27 cellular contexts compared by ENCODE assay signal in the genomic region with DNA sequence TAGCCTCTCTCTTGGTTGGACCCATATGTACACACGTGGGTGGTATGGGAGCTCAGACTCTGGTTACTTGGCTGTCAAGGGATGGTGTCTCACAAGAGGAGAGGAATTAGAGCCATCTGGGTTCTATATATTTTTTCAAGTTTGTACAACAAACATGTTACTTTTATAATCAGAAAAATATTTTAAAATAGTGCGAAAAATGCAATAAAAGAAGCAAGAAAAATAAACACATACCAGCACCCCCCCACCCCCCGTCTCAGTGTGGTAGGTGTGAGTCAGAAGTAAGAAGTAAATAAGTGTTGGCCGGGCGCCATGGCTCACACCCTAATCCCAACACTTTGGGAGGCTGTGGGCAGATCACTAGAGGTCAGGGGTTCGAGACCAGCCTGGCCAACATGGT. TPM values are rescaled to one million over a fixed set of nuclear protein-coding genes. Genes with fewer than 3 reads are reported as not detected.
DNase-seq lines count a peak whose midpoint lies in the region; ATAC-seq and TF ChIP-seq lines count a peak whose summit lies in the region.
"Had no signal": no experiment of that assay in that cellular context is flagged by ENCODE, and none has a peak within 500 bp of the region (broad histone marks: within the 10 kb centered on the region; RNA-seq: fewer than 3 reads in every experiment).

No MANE protein-coding gene starts in this region.

- H3K4me3 ChIP-seq in GM23248, result no peak overlapping the region
- H3K4me3 ChIP-seq in fibroblast of villous mesenchyme (ENCODE audit: low read depth, low read length), result no peak overlapping the region
- no peak overlapping the region for H3K4me3 ChIP-seq in aorta (ENCODE audit: low read length in 2 of 2)
- H3K4me3 ChIP-seq: GM12878, left lung, thoracic aorta had no signal

- POLR2A ChIA-PET in RWPE1 (lab: Yijun Ruan, JAX; ENCODE audit: low non-redundant PET), result no interaction called here

- no peaks in the 10 kb centered on the region for H3K36me3 Mint-ChIP-seq in T-helper 2 cell treated with Interferon-gamma antibody and Interleukin-4, amounts not matched to agents 5 μg/mL and 100 μg/mL, for 36 hours (ENCODE audit: low read depth)
- H3K36me3 Mint-ChIP-seq: CD4-positive, CD25-positive, alpha-beta regulatory T cell had no signal

- CTCF ChIA-PET in RWPE1 (lab: Yijun Ruan, JAX), result no interaction called here

- H2AFZ ChIP-seq in GM23248, result no peak overlapping the region
- H2AFZ ChIP-seq: parathyroid adenoma had no signal

- ATAC-seq in SK-N-SH treated with all-trans-retinoic acid at 6 μM for 48 hours, result no peak
- no peak for ATAC-seq in aorta (ENCODE audit: low FRiP score)
- ATAC-seq: GM12878, HepG2, left lung, Right ventricle myocardium inferior had no signal

- H3K4me3 Mint-ChIP-seq in T-helper 2 cell treated with Interferon-gamma antibody and Interleukin-4, amounts not matched to agents 5 μg/mL and 100 μg/mL, for 36 hours, result no peak overlapping the region
- H3K4me3 Mint-ChIP-seq: stimulated activated naive CD8-positive, alpha-beta T cell treated with anti-CD3 and anti-CD28 coated beads, Interleukin-15, Interleukin-2, amounts not matched to agents 100 ng/mL and 50 ng/mL, for 24 hours had no signal

- intact Hi-C loops in aorta (cut with DNase I), result loop anchor here in 1 of 2 donors (5.0 kb wide), 1 partner anchor 179 kb away; no protein-coding TSS in a partner anchor

- no peaks in the 10 kb centered on the region for H4K20me1 ChIP-seq in GM23248 (ENCODE audit: insufficient read depth)

- no peaks in the 10 kb centered on the region for H3K9me3 Mint-ChIP-seq in T-helper 2 cell treated with Interferon-gamma antibody and Interleukin-4, amounts not matched to agents 5 μg/mL and 100 μg/mL, for 36 hours
- H3K9me3 Mint-ChIP-seq: activated T-helper 2 cell treated with anti-CD3 and anti-CD28 coated beads, Interferon-gamma antibody, Interleukin-2, Interleukin-4, amounts not matched to agents 10 μg/mL and 5 μg/mL and 100 μg/mL, durations not matched to agents 14 hours and 24 hours and 36 hours; stimulated activated naive CD8-positive, alpha-beta T cell treated with anti-CD3 and anti-CD28 coated beads, Interleukin-15, Interleukin-2, amounts not matched to agents 100 ng/mL and 50 ng/mL, for 24 hours had no signal

- DNase-seq in A172 (ENCODE audit: low spot score) (peak; percentile 81), GM23248 (peak; percentile 24), RWPE1 (ENCODE audit: low spot score) (peak; percentile 21), fibroblast of villous mesenchyme (ENCODE audit: low read depth) (peak; percentile 71), COLO829 (ENCODE audit: low spot score) (no peak), aorta (no peak)
- DNase-seq in T-helper 2 cell treated with Interferon-gamma antibody and Interleukin-4, amounts not matched to agents 5 μg/mL and 100 μg/mL, for 36 hours (ENCODE audit: low spot score), result no peak
- DNase-seq: 8988T; activated T-cell treated with anti-CD3 and anti-CD28 coated beads for 4 hours; AML-193; amniotic stem cell; CD4-positive, CD25-positive, alpha-beta regulatory T cell; islet precursor cell; left lung; mesenchymal stem cell; NCI-H1092 treated with DMSO at 0.1 percent for 48 hours; NCI-H187; stimulated activated CD4-positive, alpha-beta T cell treated with anti-CD3 and anti-CD28 coated beads, Interleukin-2, amount 100 ng/mL, for 24 hours had no signal

- peaks cover 5% of the 10 kb centered on the region; the same call in 1 of the 2 replicates for H3F3A ChIP-seq in GM23248 (ENCODE audit: insufficient read depth)

- in situ Hi-C loops in GM23248 (cut with MboI), result no loop called here

- peaks cover 11% of the 10 kb centered on the region for H3K4me1 Mint-ChIP-seq in T-helper 2 cell treated with Interferon-gamma antibody and Interleukin-4, amounts not matched to agents 5 μg/mL and 100 μg/mL, for 36 hours (ENCODE audit: low read depth)

- H3K27me3 Mint-ChIP-seq in T-helper 2 cell treated with Interferon-gamma antibody and Interleukin-4, amounts not matched to agents 5 μg/mL and 100 μg/mL, for 36 hours (ENCODE audit: low read depth), result peaks cover 10% of the 10 kb centered on the region

- H3K27ac Mint-ChIP-seq in T-helper 2 cell treated with Interferon-gamma antibody and Interleukin-4, amounts not matched to agents 5 μg/mL and 100 μg/mL, for 36 hours, result no peak overlapping the region
- H3K27ac Mint-ChIP-seq: activated naive CD4-positive, alpha-beta T cell treated with anti-CD3 and anti-CD28 coated beads, Interleukin-2, amount 50 U/mL, for 24 hours; activated T-helper 2 cell treated with anti-CD3 and anti-CD28 coated beads, Interferon-gamma antibody, Interleukin-2, Interleukin-4, amounts not matched to agents 10 μg/mL and 5 μg/mL and 100 μg/mL, durations not matched to agents 14 hours and 24 hours and 36 hours; CD4-positive, CD25-positive, alpha-beta regulatory T cell; stimulated activated naive CD8-positive, alpha-beta T cell treated with anti-CD3 and anti-CD28 coated beads, Interleukin-15, Interleukin-2, amounts not matched to agents 100 ng/mL and 50 ng/mL, for 24 hours had no signal

- H3K9me3 ChIP-seq in GM23248 (ENCODE audit: low read depth) (no peaks in the 10 kb centered on the region), aorta (ENCODE audit: control insufficient read depth, low read length) (no peaks in the 10 kb centered on the region)
- H3K9me3 ChIP-seq: left lung, thoracic aorta had no signal

- no peak overlapping the region for H3K27ac ChIP-seq in GM23248
- no peak overlapping the region for H3K27ac ChIP-seq in RWPE1
- no peak overlapping the region for H3K27ac ChIP-seq in aorta (ENCODE audit: low read depth in 1 of 2, low read length in 2 of 2)
- H3K27ac ChIP-seq: left lung, parathyroid adenoma, thoracic aorta had no signal

- H3K36me3 ChIP-seq in GM23248 (ENCODE audit: low read depth) (no peaks in the 10 kb centered on the region), aorta (ENCODE audit: control insufficient read depth in 1 of 2, insufficient read depth in 2 of 2, low read length in 1 of 2) (no peaks in the 10 kb centered on the region)
- H3K36me3 ChIP-seq: left lung, thoracic aorta had no signal

- H3K4me1 ChIP-seq in GM23248 (ENCODE audit: insufficient read depth) (0 out of 2 replicates have a peak, but pooled peaks cover 7% of the 10 kb centered on the region), aorta (ENCODE audit: control insufficient read depth in 1 of 2, insufficient read depth in 2 of 2, low read length in 2 of 2) (peaks cover 2 to 3% of the 10 kb centered on the region in 2 donors)
- H3K4me1 ChIP-seq: parathyroid adenoma had no signal

- TF ChIP-seq CTCF in RWPE1 (conservative IDR thresholded peaks at IDR 0.05; ENCODE audit: low read depth) (no peak), fibroblast of villous mesenchyme (IDR thresholded peaks at IDR 0.05; ENCODE audit: insufficient read depth, low read depth, low read length) (no peak)

- no peaks in the 10 kb centered on the region for H3K9me2 ChIP-seq in GM23248 (ENCODE audit: insufficient read depth)

- WGBS in GM23248 (ENCODE audit: low coverage in 1 of 2, low lambda C conversion rate in 2 of 2, missing lambda C conversion rate in 2 of 2), 2 experiments, result 47 to 62% methylated on average over 6 of the region's 6 CpGs
- 72 to 74% methylated on average over 6 of the region's 6 CpGs for WGBS in aorta, 2 donors

- no peak overlapping the region for H3K9ac ChIP-seq in GM23248
- H3K9ac ChIP-seq: parathyroid adenoma had no signal

- H3K79me2 ChIP-seq in GM23248 (ENCODE audit: insufficient read depth), result no peaks in the 10 kb centered on the region
- H3K79me2 ChIP-seq: parathyroid adenoma had no signal

- H3K27me3 ChIP-seq in GM23248 (replicated peaks; ENCODE audit: insufficient read depth) (no peaks in the 10 kb centered on the region), aorta (ENCODE audit: control insufficient read depth in 1 of 2, insufficient read depth in 2 of 2, low read length in 1 of 2) (no peaks in the 10 kb centered on the region)

- no peak overlapping the region for H3K4me2 ChIP-seq in GM23248 (ENCODE audit: unreplicated experiment)

TF ChIP-seq in SK-N-SH treated with all-trans-retinoic acid at 6 μM for 48 hours, 23 proteins besides CTCF, POLR2A, EP300 and RAD21 (continues in another document):
- TF ChIP-seq ZNF70 (CRISPR knock-in tag; IDR thresholded peaks at IDR 0.05), result no peak
- TF ChIP-seq, protein P1, sequence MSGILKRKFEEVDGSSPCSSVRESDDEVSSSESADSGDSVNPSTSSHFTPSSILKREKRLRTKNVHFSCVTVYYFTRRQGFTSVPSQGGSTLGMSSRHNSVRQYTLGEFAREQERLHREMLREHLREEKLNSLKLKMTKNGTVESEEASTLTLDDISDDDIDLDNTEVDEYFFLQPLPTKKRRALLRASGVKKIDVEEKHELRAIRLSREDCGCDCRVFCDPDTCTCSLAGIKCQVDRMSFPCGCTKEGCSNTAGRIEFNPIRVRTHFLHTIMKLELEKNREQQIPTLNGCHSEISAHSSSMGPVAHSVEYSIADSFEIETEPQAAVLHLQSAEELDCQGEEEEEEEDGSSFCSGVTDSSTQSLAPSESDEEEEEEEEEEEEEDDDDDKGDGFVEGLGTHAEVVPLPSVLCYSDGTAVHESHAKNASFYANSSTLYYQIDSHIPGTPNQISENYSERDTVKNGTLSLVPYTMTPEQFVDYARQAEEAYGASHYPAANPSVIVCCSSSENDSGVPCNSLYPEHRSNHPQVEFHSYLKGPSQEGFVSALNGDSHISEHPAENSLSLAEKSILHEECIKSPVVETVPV (CRISPR knock-in tag; IDR thresholded peaks at IDR 0.05), result no peak
- TF ChIP-seq ZFP30 (CRISPR knock-in tag; IDR thresholded peaks at IDR 0.05), result no peak
- no peak for TF ChIP-seq ARNTL (CRISPR knock-in tag; IDR thresholded peaks at IDR 0.05; ENCODE audit: borderline replicate concordance, low read depth)
- TF ChIP-seq ZC3H10 (CRISPR knock-in tag; IDR thresholded peaks at IDR 0.05), result no peak
- TF ChIP-seq, protein P2, sequence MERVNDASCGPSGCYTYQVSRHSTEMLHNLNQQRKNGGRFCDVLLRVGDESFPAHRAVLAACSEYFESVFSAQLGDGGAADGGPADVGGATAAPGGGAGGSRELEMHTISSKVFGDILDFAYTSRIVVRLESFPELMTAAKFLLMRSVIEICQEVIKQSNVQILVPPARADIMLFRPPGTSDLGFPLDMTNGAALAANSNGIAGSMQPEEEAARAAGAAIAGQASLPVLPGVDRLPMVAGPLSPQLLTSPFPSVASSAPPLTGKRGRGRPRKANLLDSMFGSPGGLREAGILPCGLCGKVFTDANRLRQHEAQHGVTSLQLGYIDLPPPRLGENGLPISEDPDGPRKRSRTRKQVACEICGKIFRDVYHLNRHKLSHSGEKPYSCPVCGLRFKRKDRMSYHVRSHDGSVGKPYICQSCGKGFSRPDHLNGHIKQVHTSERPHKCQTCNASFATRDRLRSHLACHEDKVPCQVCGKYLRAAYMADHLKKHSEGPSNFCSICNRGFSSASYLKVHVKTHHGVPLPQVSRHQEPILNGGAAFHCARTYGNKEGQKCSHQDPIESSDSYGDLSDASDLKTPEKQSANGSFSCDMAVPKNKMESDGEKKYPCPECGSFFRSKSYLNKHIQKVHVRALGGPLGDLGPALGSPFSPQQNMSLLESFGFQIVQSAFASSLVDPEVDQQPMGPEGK (CRISPR knock-in tag; IDR thresholded peaks at IDR 0.05; ENCODE audit: borderline replicate concordance), result no peak

RNA-seq across cellular contexts. Expression of a gene that starts 2.1 kb away (rescaled TPM):
- 10.5 and 14.5 TPM in 2 replicates for total RNA-seq in A172 (2014; rRNA removed; shearing (Covaris generic))
- 2.6 and 5.1 TPM in 2 replicates for total RNA-seq in GM23248 (2014; rRNA removed; shearing (Covaris generic))
- 2.4 and 4.3 TPM in 2 replicates for polyA plus RNA-seq in GM23248 (2016; fragmentation: Nextera tagmentation; extraction: Ambion mirVana)
- 7.7 and 8.6 TPM in 2 replicates for total RNA-seq in fibroblast of villous mesenchyme
- 10 to 100 TPM; 16.1 to 19.9 TPM for total RNA-seq in aorta
- polyA plus RNA-seq in aorta, result 1 to 10 TPM; 1.6 to 7.0 TPM

Comparison
In these comparisons a context has a peak if more than half of its experiments do, and no peak if none do; other contexts are left out.
1. DNase-seq: peak in A172 (single experiment), GM23248 (single experiment), RWPE1 (single experiment) and fibroblast of villous mesenchyme (single experiment); none in T-helper 2 cell treated with Interferon-gamma antibody and Interleukin-4, amounts not matched to agents 5 μg/mL and 100 μg/mL, for 36 hours (single experiment), COLO829 (single experiment) and aorta (0 of 2).